24 cellular contexts compared by ENCODE assay signal in genomic region chr2:11326692-11327211, GRCh38.
"Had no signal": no experiment of that assay in that cellular context is flagged by ENCODE, and none has a peak within 500 bp of the region (broad histone marks: within the 10 kb centered on the region; RNA-seq: fewer than 3 reads in every experiment).

No MANE protein-coding gene starts in this region.

- H3K9ac ChIP-seq: neural progenitor cell had no signal

- DNase-seq: activated CD4-positive, alpha-beta T cell treated with anti-CD3 and anti-CD28 coated beads, Interleukin-2, amount 50 U/mL, for 1 hour; activated CD4-positive, CD25-positive, alpha-beta regulatory T cell treated with anti-CD3 and anti-CD28 coated beads, Interleukin-2, amount 50 U/mL, for 72 hours; activated CD8-positive, alpha-beta memory T cell treated with anti-CD3 and anti-CD28 coated beads for 24 hours; activated CD8-positive, alpha-beta memory T cell treated with anti-CD3 and anti-CD28 coated beads, Interleukin-2, amount 50 U/mL, for 48 hours; activated effector memory CD4-positive, alpha-beta T cell treated with anti-CD3 and anti-CD28 coated beads, Interleukin-2, amount 50 U/mL, for 16 hours; activated naive CD4-positive, alpha-beta T cell treated with anti-CD3 and anti-CD28 coated beads, Interleukin-2, amount 50 U/mL, for 16 hours; activated T-cell treated with anti-CD3 and anti-CD28 coated beads, Interleukin-2, amount 50 U/mL, for 48 hours; erythroblast; immature natural killer cell; kidney glomerular epithelial cell; left ventricle myocardium inferior; mammary epithelial cell; psoas muscle; right cardiac atrium; stimulated activated CD4-positive, alpha-beta T cell treated with anti-CD3 and anti-CD28 coated beads, Interleukin-2, amount 100 ng/mL, for 24 hours; stimulated activated naive CD4-positive, alpha-beta T cell treated with Interleukin-2 at 50 U/mL for 16 hours; substantia nigra had no signal

- H3K9me3 Mint-ChIP-seq: dendritic cell treated with granulocyte-macrophage colony-stimulating factor and Interleukin-4, amounts not matched to agents 40 ng/mL and 50 ng/mL, for 4 days; immature natural killer cell; T-helper 1 cell treated with Interleukin-12 subunit alpha and Interleukin-12 subunit beta and Interleukin-4 antibody, amounts not matched to agents 30 μg/mL and 1 μg/mL, for 36 hours had no signal

- H3K9me3 ChIP-seq: ascending aorta, breast epithelium, psoas muscle, tibial nerve had no signal

- H3K36me3 ChIP-seq: ascending aorta, breast epithelium, left ventricle myocardium inferior, neural progenitor cell, tibial nerve had no signal

- H3K4me3 Mint-ChIP-seq: dendritic cell treated with granulocyte-macrophage colony-stimulating factor and Interleukin-4, amounts not matched to agents 40 ng/mL and 50 ng/mL, for 4 days; immature natural killer cell; neural progenitor cell; T-helper 1 cell treated with Interleukin-12 subunit alpha and Interleukin-12 subunit beta and Interleukin-4 antibody, amounts not matched to agents 30 μg/mL and 1 μg/mL, for 36 hours had no signal

- H3K4me3 ChIP-seq: ascending aorta, left ventricle myocardium inferior, neural progenitor cell, psoas muscle, tibial nerve had no signal

- ATAC-seq: psoas muscle, right cardiac atrium had no signal

- H3K4me1 ChIP-seq: breast epithelium had no signal

- H3K27me3 Mint-ChIP-seq: dendritic cell treated with granulocyte-macrophage colony-stimulating factor and Interleukin-4, amounts not matched to agents 40 ng/mL and 50 ng/mL, for 4 days had no signal

- H3K36me3 Mint-ChIP-seq: immature natural killer cell had no signal

- H3K4me1 Mint-ChIP-seq: neural progenitor cell had no signal

- H3K4me2 ChIP-seq: neural progenitor cell had no signal

- H3K27me3 ChIP-seq: ascending aorta, breast epithelium, neural progenitor cell, tibial nerve had no signal

- H3K27ac ChIP-seq: ascending aorta, breast epithelium, left ventricle myocardium inferior, neural progenitor cell, psoas muscle, tibial nerve had no signal

- H3K27ac Mint-ChIP-seq: dendritic cell treated with granulocyte-macrophage colony-stimulating factor and Interleukin-4, amounts not matched to agents 40 ng/mL and 50 ng/mL, for 4 days; immature natural killer cell; neural progenitor cell; T-helper 1 cell treated with Interleukin-12 subunit alpha and Interleukin-12 subunit beta and Interleukin-4 antibody, amounts not matched to agents 30 μg/mL and 1 μg/mL, for 36 hours had no signal

- H2AFZ ChIP-seq: neural progenitor cell had no signal

- FAIRE-seq: urothelium cell line had no signal
